In the genomic region with DNA sequence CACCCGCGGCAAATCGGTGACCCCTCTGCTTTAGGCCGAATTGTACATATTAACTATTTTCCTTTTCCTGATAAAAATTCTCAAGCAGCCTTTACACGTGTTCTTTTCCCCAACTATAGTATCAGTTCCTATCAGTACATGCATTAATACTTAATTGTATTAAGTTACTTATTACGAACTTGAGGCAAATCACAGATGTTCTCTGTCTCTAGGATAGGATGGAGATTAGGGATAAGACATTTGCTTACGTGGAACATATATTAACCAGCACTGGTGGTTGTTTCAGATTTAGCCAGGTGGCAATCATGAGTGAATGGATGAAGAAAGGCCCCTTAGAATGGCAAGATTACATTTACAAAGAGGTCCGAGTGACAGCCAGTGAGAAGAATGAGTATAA, we compare ENCODE assay signal across 8 cellular contexts. TPM values are rescaled to one million over a fixed set of nuclear protein-coding genes. Genes with fewer than 3 reads are reported as not detected.
DNase-seq lines count a peak whose midpoint lies in the region; ATAC-seq, FAIRE-seq and TF ChIP-seq lines count a peak whose summit lies in the region.

No MANE protein-coding gene starts in this region.

- H2AFZ ChIP-seq in astrocyte (ENCODE audit: low read depth, low read length) (peak overlapping the region; percentile 84), mesenchymal stem cell (ENCODE audit: low read depth, low read length) (peak overlapping the region; percentile 84)

- H3K4me3 Mint-ChIP-seq in astrocyte (ENCODE audit: unreplicated experiment), result peak overlapping the region; percentile 99

- peak overlapping the region in 1 of 2 experiments; percentile 35 for H3K4ac ChIP-seq in mesenchymal stem cell (ENCODE audit: low read depth in 1 of 2, low read length in 2 of 2)

- no peak for FAIRE-seq in astrocyte (lab: Jason Lieb, UNC)

- no peaks in the 10 kb centered on the region for H4K20me1 ChIP-seq in astrocyte (ENCODE audit: insufficient read depth, low read length)

- H3K4me1 ChIP-seq in heart left ventricle (peaks cover 0 to 15% (median 7%) of the 10 kb centered on the region in 12 donors), astrocyte (ENCODE audit: insufficient read depth, low read length) (no peaks in the 10 kb centered on the region), mesenchymal stem cell (ENCODE audit: control insufficient read depth, insufficient read depth, low read depth, low read length) (peaks cover 3% of the 10 kb centered on the region), uterus (no peaks in the 10 kb centered on the region)

- no peaks in the 10 kb centered on the region for H3K27me3 Mint-ChIP-seq in astrocyte (ENCODE audit: low read depth, unreplicated experiment)

- H4K91ac ChIP-seq in mesenchymal stem cell (ENCODE audit: low read length), result no peak overlapping the region

- H3K9ac ChIP-seq in astrocyte (ENCODE audit: low read length) (peak overlapping the region; percentile 91), mesenchymal stem cell (ENCODE audit: low read length) (peak overlapping the region; percentile 93)

- no peak overlapping the region for H2AK5ac ChIP-seq in mesenchymal stem cell (ENCODE audit: low read length, severe bottlenecking)

- TF ChIP-seq CTCF in heart left ventricle (IDR thresholded peaks at IDR 0.05), result no peak
- no peak for TF ChIP-seq CTCF in astrocyte (IDR thresholded peaks at IDR 0.05; ENCODE audit: insufficient read depth, low read depth, low read length)
- TF ChIP-seq CTCF in uterus (IDR thresholded peaks at IDR 0.05), result no peak

- peaks cover 2% of the 10 kb centered on the region for H3K4me1 Mint-ChIP-seq in astrocyte (ENCODE audit: low read depth, unreplicated experiment)

- no peak overlapping the region for H3K14ac ChIP-seq in mesenchymal stem cell (ENCODE audit: low read length in 2 of 2)

- no peaks in the 10 kb centered on the region for H3K36me3 Mint-ChIP-seq in astrocyte (ENCODE audit: low read depth, unreplicated experiment)

- 13 to 22% (median 15%) methylated on average over 8 of the region's 8 CpGs for WGBS in heart left ventricle, 4 donors
- WGBS in mesenchymal stem cell, result 47% methylated on average over 6 of the region's 8 CpGs

- H3K4me2 ChIP-seq in astrocyte (ENCODE audit: low read length) (peak overlapping the region; percentile 97), mesenchymal stem cell (ENCODE audit: low read length, poor library complexity, severe bottlenecking) (peak overlapping the region; percentile 88)

- H3K27ac ChIP-seq in heart left ventricle (peak overlapping the region in 7 of 12 donors; percentile 47 to 80 (median 74)), astrocyte (ENCODE audit: low read depth, low read length) (peak overlapping the region; percentile 75), mesenchymal stem cell (ENCODE audit: low read length, poor library complexity, severe bottlenecking) (peak overlapping the region; percentile 18), uterus (peak overlapping the region; percentile 80 to 86)

- no peak overlapping the region for H2BK120ac ChIP-seq in mesenchymal stem cell (ENCODE audit: low read depth, low read length)

- H3K9me3 Mint-ChIP-seq in astrocyte (ENCODE audit: unreplicated experiment), result no peaks in the 10 kb centered on the region

- H2BK15ac ChIP-seq in mesenchymal stem cell (ENCODE audit: low read depth, poor library complexity, severe bottlenecking), result no peak overlapping the region

- H3K4me3 ChIP-seq in heart left ventricle (peak overlapping the region; percentile 42 to 90 (median 68)), astrocyte (ENCODE audit: insufficient read depth, low read depth, low read length) (peak overlapping the region; percentile 78), mesenchymal stem cell (ENCODE audit: insufficient read depth in 1 of 2, low read depth in 1 of 2, low read length in 2 of 2) (peak overlapping the region; percentile 49 to 88), uterus (peak overlapping the region; percentile 61 to 71)

- peaks cover 6% of the 10 kb centered on the region for H3K79me1 ChIP-seq in mesenchymal stem cell (replicated peaks; ENCODE audit: low read length, poor library complexity, severe bottlenecking)

- peak overlapping the region; percentile 41 for H4K8ac ChIP-seq in mesenchymal stem cell (ENCODE audit: low read length)

- no peak for DNase-seq in heart left ventricle
- DNase-seq in Right ventricle myocardium superior, result no peak
- DNase-seq in astrocyte (ENCODE audit: low read depth), result no peak
- no peak for DNase-seq in mesenchymal stem cell
- DNase-seq in uterus, result no peak
- DNase-seq in central memory CD4-positive, alpha-beta T cell, result no peak

- intact Hi-C loops in heart left ventricle (cut with DNase I), result loop anchor here in 1 of 10 donors (1.0 kb wide), 1 partner anchor 27 kb away; a partner anchor contains a TSS
- intact Hi-C loops in Right ventricle myocardium superior (cut with DNase I), result no loop called here
- intact Hi-C loops in uterus (cut with DNase I; ENCODE audit: low total_unique reads), result no loop called here

- H3K36me3 ChIP-seq in heart left ventricle, result peaks cover 0 to 24% (median 17%) of the 10 kb centered on the region in 9 donors
- H3K36me3 ChIP-seq in astrocyte (ENCODE audit: insufficient read depth, low read length), result no peaks in the 10 kb centered on the region
- H3K36me3 ChIP-seq in mesenchymal stem cell (ENCODE audit: control insufficient read depth in 1 of 2, insufficient read depth in 2 of 2, low read depth in 1 of 2, low read length in 2 of 2), result peaks cover 0 to 14% of the 10 kb centered on the region in 2 experiments
- no peaks in the 10 kb centered on the region for H3K36me3 ChIP-seq in uterus

- TF ChIP-seq POLR2A in heart left ventricle (IDR thresholded peaks at IDR 0.05) (no peak), uterus (IDR thresholded peaks at IDR 0.05) (no peak)

- H3K18ac ChIP-seq in mesenchymal stem cell (ENCODE audit: low read depth in 1 of 2, low read length in 2 of 2), result peak overlapping the region in 1 of 2 experiments; percentile 64

- ATAC-seq in heart left ventricle, result no peak
- no peak for ATAC-seq in Right ventricle myocardium superior (ENCODE audit: poor library complexity)
- no peak for ATAC-seq in HG03571 (IDR thresholded peaks at IDR 0.05; ENCODE audit: unreplicated experiment)
- no peak for ATAC-seq in HG02610 (IDR thresholded peaks at IDR 0.05; ENCODE audit: unreplicated experiment)

- H3K23ac ChIP-seq in mesenchymal stem cell (ENCODE audit: low read length in 2 of 2), result no peak overlapping the region

- H3K79me2 ChIP-seq in astrocyte (ENCODE audit: insufficient read depth, low read length), result peaks cover 8% of the 10 kb centered on the region

- H2BK12ac ChIP-seq in mesenchymal stem cell (ENCODE audit: low read length in 2 of 2), result no peak overlapping the region

- no peak overlapping the region for H2BK5ac ChIP-seq in mesenchymal stem cell (ENCODE audit: low read depth, low read length, poor library complexity, severe bottlenecking)

- H3K27me3 ChIP-seq in heart left ventricle (no peaks in the 10 kb centered on the region), astrocyte (ENCODE audit: insufficient read depth, low read length) (peaks cover 3% of the 10 kb centered on the region), mesenchymal stem cell (ENCODE audit: control insufficient read depth in 1 of 2, insufficient read depth in 1 of 2, low read length in 2 of 2) (no peaks in the 10 kb centered on the region), uterus (no peaks in the 10 kb centered on the region)

- H3K9me3 ChIP-seq in heart left ventricle (no peaks in the 10 kb centered on the region), astrocyte (ENCODE audit: insufficient read depth, low read depth, low read length) (no peaks in the 10 kb centered on the region), mesenchymal stem cell (ENCODE audit: control insufficient read depth, low read length) (no peaks in the 10 kb centered on the region), uterus (no peaks in the 10 kb centered on the region)

- peak overlapping the region; percentile 90 for H3K27ac Mint-ChIP-seq in astrocyte (ENCODE audit: unreplicated experiment)

RNA-seq across cellular contexts. Expression of a gene that starts 0.7 kb away (rescaled TPM):
- 1 to 10 TPM; 4.0 to 9.8 (median 7.2) TPM for total RNA-seq in heart left ventricle
- polyA plus RNA-seq in heart left ventricle, result 1 to 10 TPM; 6.8 to 9.0 TPM
- 4.9 TPM for total RNA-seq in Right ventricle myocardium superior
- 14.0 TPM in 2 replicates for total RNA-seq in astrocyte
- polyA plus RNA-seq in mesenchymal stem cell (2013, experiment 1 of 2), result 7.1 TPM
- polyA plus RNA-seq in mesenchymal stem cell (2013, experiment 2 of 2), result 7.4 TPM
- total RNA-seq in uterus, result 10 to 100 TPM in 1 of 4 donors, 1 to 10 TPM in 3; 1.8 to 11.9 (median 5.4) TPM

RNA-seq across cellular contexts. Expression of a gene that starts 27.5 kb away (rescaled TPM):
- total RNA-seq in heart left ventricle (10 to 100 TPM; 28.1 to 75.0 (median 43.9) TPM), Right ventricle myocardium superior (45.9 TPM), astrocyte (104 and 120 TPM in 2 replicates), uterus (100 to 1,000 TPM in 3 of 4 donors, 10 to 100 TPM in 1; 94.4 to 163 (median 128) TPM)
- 100 to 1,000 TPM in 1 of 2 donors, 10 to 100 TPM in 1; 42.2 to 101 TPM for polyA plus RNA-seq in heart left ventricle
- polyA plus RNA-seq in mesenchymal stem cell (2013, experiment 1 of 2), result 99.0 TPM
- polyA plus RNA-seq in mesenchymal stem cell (2013, experiment 2 of 2), result 108 TPM

Comparison
In these comparisons a context has a peak if more than half of its experiments do, and no peak if none do; other contexts are left out.
1. H3K27ac ChIP-seq: peak in every context shown above with its lines; median percentile 83 in uterus; 75 in astrocyte; 74 in heart left ventricle; 18 in mesenchymal stem cell.